Comparison of ENCODE assay signal across 1 cellular context in the genomic region with DNA sequence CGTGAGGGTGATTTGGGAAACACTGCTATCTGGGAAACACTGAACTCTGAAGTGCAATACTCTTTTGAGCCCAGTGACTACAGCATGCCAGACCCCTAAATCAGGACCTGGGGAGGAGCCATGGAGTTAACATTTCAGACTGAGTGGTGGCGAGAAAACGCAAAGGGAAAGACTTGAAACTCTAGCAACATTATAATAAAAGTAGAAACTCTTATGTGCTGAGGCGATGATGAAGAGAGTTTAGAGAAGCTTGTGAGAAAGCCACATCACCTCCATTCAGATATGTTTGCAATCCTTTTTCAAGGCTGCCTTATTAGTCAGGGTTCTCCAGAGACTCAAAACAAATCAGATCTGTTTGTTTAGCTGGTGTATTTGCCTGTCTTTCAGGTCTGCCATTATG.
TF ChIP-seq lines count a peak whose summit lies in the region.

No MANE protein-coding gene starts in this region.

TF ChIP-seq in HepG2, 621 proteins besides CTCF, POLR2A, EP300 and RAD21:
- no peak for TF ChIP-seq NFYB (CRISPR knock-in tag; IDR thresholded peaks at IDR 0.05)
- no peak for TF ChIP-seq ZNF574 (CRISPR knock-in tag; IDR thresholded peaks at IDR 0.05)
- TF ChIP-seq ZNF124 (CRISPR knock-in tag; IDR thresholded peaks at IDR 0.05), result no peak
- no peak for TF ChIP-seq ZNF17 (CRISPR knock-in tag; IDR thresholded peaks at IDR 0.05)
- TF ChIP-seq IRF1 (CRISPR knock-in tag; IDR thresholded peaks at IDR 0.05; ENCODE audit: low read depth), result no peak
- no peak for TF ChIP-seq SPEN (CRISPR knock-in tag; IDR thresholded peaks at IDR 0.05; ENCODE audit: low read depth)
- TF ChIP-seq DNMT1 (CRISPR knock-in tag; IDR thresholded peaks at IDR 0.05), result no peak
- no peak for TF ChIP-seq NFKB2 (CRISPR knock-in tag; IDR thresholded peaks at IDR 0.05; ENCODE audit: borderline replicate concordance)
- TF ChIP-seq, protein P1, sequence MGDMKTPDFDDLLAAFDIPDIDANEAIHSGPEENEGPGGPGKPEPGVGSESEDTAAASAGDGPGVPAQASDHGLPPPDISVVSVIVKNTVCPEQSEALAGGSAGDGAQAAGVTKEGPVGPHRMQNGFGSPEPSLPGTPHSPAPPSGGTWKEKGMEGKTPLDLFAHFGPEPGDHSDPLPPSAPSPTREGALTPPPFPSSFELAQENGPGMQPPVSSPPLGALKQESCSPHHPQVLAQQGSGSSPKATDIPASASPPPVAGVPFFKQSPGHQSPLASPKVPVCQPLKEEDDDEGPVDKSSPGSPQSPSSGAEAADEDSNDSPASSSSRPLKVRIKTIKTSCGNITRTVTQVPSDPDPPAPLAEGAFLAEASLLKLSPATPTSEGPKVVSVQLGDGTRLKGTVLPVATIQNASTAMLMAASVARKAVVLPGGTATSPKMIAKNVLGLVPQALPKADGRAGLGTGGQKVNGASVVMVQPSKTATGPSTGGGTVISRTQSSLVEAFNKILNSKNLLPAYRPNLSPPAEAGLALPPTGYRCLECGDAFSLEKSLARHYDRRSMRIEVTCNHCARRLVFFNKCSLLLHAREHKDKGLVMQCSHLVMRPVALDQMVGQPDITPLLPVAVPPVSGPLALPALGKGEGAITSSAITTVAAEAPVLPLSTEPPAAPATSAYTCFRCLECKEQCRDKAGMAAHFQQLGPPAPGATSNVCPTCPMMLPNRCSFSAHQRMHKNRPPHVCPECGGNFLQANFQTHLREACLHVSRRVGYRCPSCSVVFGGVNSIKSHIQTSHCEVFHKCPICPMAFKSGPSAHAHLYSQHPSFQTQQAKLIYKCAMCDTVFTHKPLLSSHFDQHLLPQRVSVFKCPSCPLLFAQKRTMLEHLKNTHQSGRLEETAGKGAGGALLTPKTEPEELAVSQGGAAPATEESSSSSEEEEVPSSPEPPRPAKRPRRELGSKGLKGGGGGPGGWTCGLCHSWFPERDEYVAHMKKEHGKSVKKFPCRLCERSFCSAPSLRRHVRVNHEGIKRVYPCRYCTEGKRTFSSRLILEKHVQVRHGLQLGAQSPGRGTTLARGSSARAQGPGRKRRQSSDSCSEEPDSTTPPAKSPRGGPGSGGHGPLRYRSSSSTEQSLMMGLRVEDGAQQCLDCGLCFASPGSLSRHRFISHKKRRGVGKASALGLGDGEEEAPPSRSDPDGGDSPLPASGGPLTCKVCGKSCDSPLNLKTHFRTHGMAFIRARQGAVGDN (CRISPR knock-in tag; IDR thresholded peaks at IDR 0.05), result no peak
